ENCODE assay signal across 26 cellular contexts in genomic region chr6:1849686-1850580, GRCh38.
DNase-seq lines count a peak whose midpoint lies in the region; ATAC-seq, FAIRE-seq and TF ChIP-seq lines count a peak whose summit lies in the region.
"Had no signal": no experiment of that assay in that cellular context is flagged by ENCODE, and none has a peak within 500 bp of the region (broad histone marks: within the 10 kb centered on the region; RNA-seq: fewer than 3 reads in every experiment).

No MANE protein-coding gene starts in this region.

- FAIRE-seq in A204.1 (lab: Jason Lieb, UNC) = peak; percentile 43
- FAIRE-seq: colon, D721Med, endometrium, GM19239 had no signal

- H3K27ac ChIP-seq in Karpas-422 (ENCODE audit: low read length) (no peak overlapping the region), OCI-LY1 (ENCODE audit: low read depth, low read length, poor library complexity, severe bottlenecking) (peak overlapping the region; percentile 95)
- H3K27ac ChIP-seq: testis had no signal

- H3K27me3 Mint-ChIP-seq in brain = no peaks in the 10 kb centered on the region
- H3K27me3 Mint-ChIP-seq: activated CD4-positive, alpha-beta T cell treated with anti-CD3 and anti-CD28 coated beads, Interleukin-2, amount 10 ng/mL, durations not matched to agents 24 days and 14 days; activated naive CD8-positive, alpha-beta T cell treated with anti-CD3 and anti-CD28 coated beads, Interleukin-2, amount 10 ng/mL, durations not matched to agents 7 days and 5 days; natural killer cell treated with Interleukin-12 subunit alpha and Interleukin-12 subunit beta and Interleukin-15 and Interleukin-18, amount 100 ng/mL, for 72 hours; stimulated activated naive B cell treated with anti-CD40 and anti-IgM and Interleukin-4, amounts not matched to agents 10 μg/mL and 1 μg/mL and 100 μg/mL, for 72 hours; T-cell had no signal

- no peak overlapping the region for H3K4me3 ChIP-seq in Karpas-422 (ENCODE audit: low read length)
- H3K4me3 ChIP-seq in OCI-LY1 (ENCODE audit: low read depth, low read length, poor library complexity, severe bottlenecking) = no peak overlapping the region
- H3K4me3 ChIP-seq: testis had no signal

- H4K20me1 ChIP-seq in Karpas-422 (ENCODE audit: insufficient read depth, low read depth, low read length) (no peaks in the 10 kb centered on the region), OCI-LY1 (ENCODE audit: insufficient read depth, low read length) (no peaks in the 10 kb centered on the region)

- peaks cover 4% of the 10 kb centered on the region for H3K36me3 Mint-ChIP-seq in brain
- H3K36me3 Mint-ChIP-seq: natural killer cell treated with Interleukin-12 subunit alpha and Interleukin-12 subunit beta and Interleukin-15 and Interleukin-18, amount 100 ng/mL, for 72 hours had no signal

- H3K9me2 ChIP-seq in Karpas-422 (replicated peaks; ENCODE audit: insufficient read depth, low read length) (no peaks in the 10 kb centered on the region), OCI-LY1 (ENCODE audit: low read depth, low read length) (no peaks in the 10 kb centered on the region)

- H3K27me3 ChIP-seq in Karpas-422 (ENCODE audit: low read length) (no peaks in the 10 kb centered on the region), OCI-LY1 (ENCODE audit: insufficient read depth, low read length) (no peaks in the 10 kb centered on the region)
- H3K27me3 ChIP-seq: testis had no signal

- H3K4me1 Mint-ChIP-seq in brain = peaks cover 27% of the 10 kb centered on the region
- H3K4me1 Mint-ChIP-seq: activated CD4-positive, alpha-beta T cell treated with anti-CD3 and anti-CD28 coated beads, Interleukin-2, amount 10 ng/mL, durations not matched to agents 24 days and 14 days had no signal

- H3K4me3 Mint-ChIP-seq in brain = peak overlapping the region in 2 of 5 experiments; percentile 14 to 27
- H3K4me3 Mint-ChIP-seq: activated CD4-positive, alpha-beta T cell treated with anti-CD3 and anti-CD28 coated beads, Interleukin-2, amount 10 ng/mL, durations not matched to agents 24 days and 14 days; activated naive CD8-positive, alpha-beta T cell treated with anti-CD3 and anti-CD28 coated beads, Interleukin-2, amount 10 ng/mL, durations not matched to agents 7 days and 5 days; natural killer cell treated with Interleukin-12 subunit alpha and Interleukin-12 subunit beta and Interleukin-15 and Interleukin-18, amount 100 ng/mL, for 72 hours; stimulated activated naive B cell treated with anti-CD40 and anti-IgM and Interleukin-4, amounts not matched to agents 10 μg/mL and 1 μg/mL and 100 μg/mL, for 72 hours; T-cell had no signal

- H3K79me2 ChIP-seq in Karpas-422 (ENCODE audit: low read length) (no peaks in the 10 kb centered on the region), OCI-LY1 (ENCODE audit: insufficient read depth, low read length) (no peaks in the 10 kb centered on the region)

- no peak for ATAC-seq in GM19328 (IDR thresholded peaks at IDR 0.05; ENCODE audit: unreplicated experiment)
- ATAC-seq: left lobe of liver; natural killer cell treated with Interleukin-12 subunit alpha and Interleukin-12 subunit beta and Interleukin-15 and Interleukin-18, amount 100 ng/mL, for 72 hours; stimulated activated naive B cell treated with anti-CD40 and anti-IgM and Interleukin-4, amounts not matched to agents 10 μg/mL and 1 μg/mL and 100 μg/mL, for 72 hours; T-cell had no signal

- H3F3A ChIP-seq in OCI-LY1 (ENCODE audit: insufficient read depth, low read length) = no peaks in the 10 kb centered on the region

- DNase-seq in Karpas-422 (peak; percentile 25), NCI-H2107 treated with DMSO at 0.1 percent for 48 hours (lab: John Stamatoyannopoulos, UW; ENCODE audit: unreplicated experiment) (no peak)
- DNase-seq in effector CD8-positive, alpha-beta T cell (lab: John Stamatoyannopoulos, UW) = no peak
- DNase-seq in activated CD4-positive, alpha-beta T cell treated with anti-CD3 and anti-CD28 coated beads, Interleukin-2, amount 50 U/mL, for 48 hours = no peak
- DNase-seq: activated CD4-positive, alpha-beta T cell treated with anti-CD3 and anti-CD28 coated beads, Interleukin-2, amount 10 ng/mL, durations not matched to agents 24 days and 14 days; activated CD8-positive, alpha-beta memory T cell treated with anti-CD3 and anti-CD28 coated beads, Interleukin-2, amount 50 U/mL, for 4 hours; activated naive CD8-positive, alpha-beta T cell treated with anti-CD3 and anti-CD28 coated beads, Interleukin-2, amount 10 ng/mL, durations not matched to agents 7 days and 5 days; GDM1; GOT3; NCI-H1092 treated with DMSO at 0.1 percent for 48 hours; posterior cingulate gyrus; RPMI8226; stimulated activated naive B cell treated with anti-CD40 and anti-IgM and Interleukin-4, amounts not matched to agents 10 μg/mL and 1 μg/mL and 100 μg/mL, for 72 hours; T-cell; testis had no signal

- H3K9me3 ChIP-seq in Karpas-422 (ENCODE audit: low read length) = no peaks in the 10 kb centered on the region
- H3K9me3 ChIP-seq in OCI-LY1 (ENCODE audit: low read length) = 0 out of 2 replicates have a peak, but pooled peaks cover 5% of the 10 kb centered on the region
- H3K9me3 ChIP-seq: testis had no signal

- H3K4me2 ChIP-seq in Karpas-422 (ENCODE audit: low read depth, low read length, poor library complexity, severe bottlenecking) (no peak overlapping the region), OCI-LY1 (ENCODE audit: low read length) (peak overlapping the region; percentile 8; the same call in 1 of the 2 replicates)

- TF ChIP-seq CTCF in OCI-LY1 (IDR thresholded peaks at IDR 0.05; ENCODE audit: low read length) (no peak), brain (conservative IDR thresholded peaks at IDR 0.05) (no peak)

- H3K9ac ChIP-seq in Karpas-422 (ENCODE audit: low read length) (no peak overlapping the region), OCI-LY1 (ENCODE audit: low read length) (peak overlapping the region; percentile 20; the same call in 1 of the 2 replicates)

- peak overlapping the region in 3 of 5 experiments; percentile 23 to 49 (median 31) for H3K27ac Mint-ChIP-seq in brain
- H3K27ac Mint-ChIP-seq: activated CD4-positive, alpha-beta T cell treated with anti-CD3 and anti-CD28 coated beads, Interleukin-2, amount 10 ng/mL, durations not matched to agents 24 days and 14 days; activated naive CD8-positive, alpha-beta T cell treated with anti-CD3 and anti-CD28 coated beads, Interleukin-2, amount 10 ng/mL, durations not matched to agents 7 days and 5 days; activated T-helper 2 cell treated with anti-CD3 and anti-CD28 coated beads, Interferon-gamma antibody, Interleukin-2, Interleukin-4, amounts not matched to agents 10 μg/mL and 5 μg/mL and 100 μg/mL, durations not matched to agents 14 hours and 24 hours and 36 hours; natural killer cell treated with Interleukin-12 subunit alpha and Interleukin-12 subunit beta and Interleukin-15 and Interleukin-18, amount 100 ng/mL, for 72 hours; stimulated activated naive B cell treated with anti-CD40 and anti-IgM and Interleukin-4, amounts not matched to agents 10 μg/mL and 1 μg/mL and 100 μg/mL, for 72 hours; T-cell had no signal

- H3K4me1 ChIP-seq in Karpas-422 (ENCODE audit: low read length) (no peaks in the 10 kb centered on the region), OCI-LY1 (ENCODE audit: insufficient read depth, low read length, severe bottlenecking) (peaks cover 62% of the 10 kb centered on the region)
- H3K4me1 ChIP-seq: testis had no signal

- H2AFZ ChIP-seq in Karpas-422 (ENCODE audit: low read length) (no peak overlapping the region), OCI-LY1 (ENCODE audit: low read length) (no peak overlapping the region)

- H3K36me3 ChIP-seq in Karpas-422 (ENCODE audit: insufficient read depth, low read length) (no peaks in the 10 kb centered on the region), OCI-LY1 (ENCODE audit: insufficient read depth, low read length) (no peaks in the 10 kb centered on the region; the same call in 1 of the 2 replicates)

- H3K9me3 Mint-ChIP-seq in brain = peaks cover 4 to 22% (median 17%) of the 10 kb centered on the region in 5 experiments
- H3K9me3 Mint-ChIP-seq: activated CD4-positive, alpha-beta T cell treated with anti-CD3 and anti-CD28 coated beads, Interleukin-2, amount 10 ng/mL, durations not matched to agents 24 days and 14 days; activated T-helper 2 cell treated with anti-CD3 and anti-CD28 coated beads, Interferon-gamma antibody, Interleukin-2, Interleukin-4, amounts not matched to agents 10 μg/mL and 5 μg/mL and 100 μg/mL, durations not matched to agents 14 hours and 24 hours and 36 hours; natural killer cell treated with Interleukin-12 subunit alpha and Interleukin-12 subunit beta and Interleukin-15 and Interleukin-18, amount 100 ng/mL, for 72 hours; T-cell had no signal
